Comparison of ENCODE assay signal across 1 cellular context in genomic region chr7:149027055-149027454, GRCh38.
TF ChIP-seq lines count a peak whose summit lies in the region.

No MANE protein-coding gene starts in this region.

TF ChIP-seq in GM12878, 131 proteins besides CTCF, POLR2A, EP300 and RAD21 (continued from another document):
- TF ChIP-seq PKNOX1 (IDR thresholded peaks at IDR 0.05) (no peak), SIX5 (IDR thresholded peaks at IDR 0.05; ENCODE audit: low read depth, low read length, severe bottlenecking) (no peak), RUNX3 (IDR thresholded peaks at IDR 0.05; ENCODE audit: low read length) (peak; percentile 41; the same call in 1 of the 2 replicates), JUNB (IDR thresholded peaks at IDR 0.05) (peak; percentile 56), CBFB (IDR thresholded peaks at IDR 0.05; ENCODE audit: low read depth) (0 out of 2 replicates have a peak, but pooled peaks have one; percentile 38), MEF2B (IDR thresholded peaks at IDR 0.05; ENCODE audit: partially characterized antibody, poor library complexity, severe bottlenecking) (peak; percentile 97), RB1 (IDR thresholded peaks at IDR 0.05; ENCODE audit: borderline replicate concordance) (no peak), BACH1 (IDR thresholded peaks at IDR 0.05; ENCODE audit: borderline replicate concordance) (0 out of 2 replicates have a peak, but pooled peaks have one; percentile 30), ZBTB40 (IDR thresholded peaks at IDR 0.05; ENCODE audit: borderline replicate concordance) (no peak), SREBF1 (IDR thresholded peaks at IDR 0.05; ENCODE audit: low read length) (no peak), IKZF1 (conservative IDR thresholded peaks at IDR 0.05) (no peak; the same call in 1 of the 2 replicates), TCF7 (IDR thresholded peaks at IDR 0.05; ENCODE audit: borderline replicate concordance) (0 out of 2 replicates have a peak, but pooled peaks have one; percentile 26), EGR1 (IDR thresholded peaks at IDR 0.05; ENCODE audit: borderline replicate concordance in 1 of 2, low read depth in 2 of 2, low read length in 2 of 2) (peak in 1 of 2 experiments; percentile 23; a peak in 1 of 3 replicates), TAF1 (IDR thresholded peaks at IDR 0.05; ENCODE audit: borderline replicate concordance, low read depth, low read length) (no peak), KDM1A (IDR thresholded peaks at IDR 0.05; ENCODE audit: borderline replicate concordance) (no peak)
TF ChIP-seq in GM12878: peak in this region for 8.
